Comparison of ENCODE assay signal across 15 cellular contexts in the genomic region with DNA sequence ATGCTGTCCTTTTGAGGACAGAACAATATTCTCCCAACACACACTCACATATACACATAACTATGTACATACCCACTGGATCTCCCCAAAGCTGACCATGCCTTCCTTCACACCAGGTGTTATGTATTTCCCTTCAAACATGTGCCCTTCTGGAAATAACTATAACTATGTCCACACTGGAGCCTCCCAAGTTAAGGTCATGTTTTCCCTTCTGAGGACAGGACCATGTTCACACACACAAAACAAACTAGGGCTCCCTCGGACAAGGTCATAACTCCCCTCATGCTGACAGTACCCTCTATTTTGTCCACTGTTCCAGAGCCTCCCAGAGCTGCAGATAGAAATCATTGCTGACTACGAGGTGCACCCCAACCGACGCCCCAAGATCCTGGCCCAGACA. TPM values are rescaled to one million over a fixed set of nuclear protein-coding genes. Genes with fewer than 3 reads are reported as not detected.
DNase-seq lines count a peak whose midpoint lies in the region; ATAC-seq and TF ChIP-seq lines count a peak whose summit lies in the region.
"Had no signal": no experiment of that assay in that cellular context is flagged by ENCODE, and none has a peak within 500 bp of the region (broad histone marks: within the 10 kb centered on the region; RNA-seq: fewer than 3 reads in every experiment).

No MANE protein-coding gene starts in this region.

- H3K27ac Mint-ChIP-seq in type B pancreatic cell, result peak overlapping the region; percentile 40

- WGBS in esophagus muscularis mucosa, result 83% methylated on average over 4 of the region's 4 CpGs
- 85% methylated on average over 4 of the region's 4 CpGs for WGBS in suprapubic skin

- H3K9me3 ChIP-seq in left ventricle myocardium inferior (replicated peaks), result no peaks in the 10 kb centered on the region
- H3K9me3 ChIP-seq in esophagus muscularis mucosa, result no peaks in the 10 kb centered on the region
- no peaks in the 10 kb centered on the region for H3K9me3 ChIP-seq in suprapubic skin
- H3K9me3 ChIP-seq: thyroid gland had no signal

- DNase-seq in left ventricle myocardium inferior (no peak), Right ventricle myocardium inferior (ENCODE audit: missing footprints) (no peak), RWPE1 (ENCODE audit: low spot score) (no peak), esophagus muscularis mucosa (ENCODE audit: extremely low spot score) (no peak), type B pancreatic cell (ENCODE audit: extremely low spot score, unreplicated experiment) (no peak), suprapubic skin (ENCODE audit: low spot score in 2 of 2) (no peak), glomerular visceral epithelial cell (ENCODE audit: extremely low spot score) (no peak)
- DNase-seq: activated T-cell treated with anti-CD3 and anti-CD28 coated beads, Interleukin-2, amount 50 U/mL, for 4 hours; amygdala; MV-4-11; NCI-H2081; NCI-H526 treated with DMSO at 0.1 percent for 48 hours; thyroid gland had no signal

- no peaks in the 10 kb centered on the region for H3K27me3 Mint-ChIP-seq in type B pancreatic cell

- peaks cover 29% of the 10 kb centered on the region for H3K4me1 ChIP-seq in left ventricle myocardium inferior
- H3K4me1 ChIP-seq in esophagus muscularis mucosa, result peaks cover 6 to 16% (median 14%) of the 10 kb centered on the region in 4 donors
- H3K4me1 ChIP-seq in suprapubic skin, result peaks cover 4% of the 10 kb centered on the region
- H3K4me1 ChIP-seq: thyroid gland had no signal

- H3K36me3 Mint-ChIP-seq in type B pancreatic cell, result peaks cover 34% of the 10 kb centered on the region

- TF ChIP-seq CTCF in left ventricle myocardium inferior (IDR thresholded peaks at IDR 0.05; ENCODE audit: borderline replicate concordance), result no peak
- no peak for TF ChIP-seq CTCF in RWPE1 (conservative IDR thresholded peaks at IDR 0.05; ENCODE audit: low read depth)
- TF ChIP-seq CTCF in esophagus muscularis mucosa (IDR thresholded peaks at IDR 0.05), result no peak
- TF ChIP-seq CTCF in type B pancreatic cell (conservative IDR thresholded peaks at IDR 0.05), result no peak
- no peak for TF ChIP-seq CTCF in suprapubic skin (IDR thresholded peaks at IDR 0.05)

- POLR2A ChIA-PET in RWPE1 (lab: Yijun Ruan, JAX; ENCODE audit: low non-redundant PET), result no interaction called here

- CTCF ChIA-PET in RWPE1 (lab: Yijun Ruan, JAX), result interaction anchor here (0.5 kb wide), 2 partner anchors 22 to 148 kb away, joined by 3 read pairs; no protein-coding TSS in a partner anchor

- TF ChIP-seq EP300 in esophagus muscularis mucosa (IDR thresholded peaks at IDR 0.05) (no peak), suprapubic skin (IDR thresholded peaks at IDR 0.05) (no peak)

- H3K4me3 Mint-ChIP-seq in type B pancreatic cell, result no peak overlapping the region
- H3K4me3 Mint-ChIP-seq: activated T-cell treated with anti-CD3 and anti-CD28 coated beads, Interleukin-2, amount 50 U/mL, for 4 hours had no signal

- H3K9me3 Mint-ChIP-seq in type B pancreatic cell, result no peaks in the 10 kb centered on the region
- H3K9me3 Mint-ChIP-seq: activated T-cell treated with anti-CD3 and anti-CD28 coated beads, Interleukin-2, amount 50 U/mL, for 4 hours had no signal

- H3K36me3 ChIP-seq in left ventricle myocardium inferior (peaks cover 46% of the 10 kb centered on the region), esophagus muscularis mucosa (peaks cover 31 to 49% (median 41%) of the 10 kb centered on the region in 4 donors), suprapubic skin (peaks cover 36% of the 10 kb centered on the region)

- H3K4me3 ChIP-seq in left ventricle myocardium inferior (no peak overlapping the region), esophagus muscularis mucosa (no peak overlapping the region), suprapubic skin (no peak overlapping the region)
- H3K4me3 ChIP-seq: coronary artery, thyroid gland had no signal

- no peak for TF ChIP-seq POLR2A in esophagus muscularis mucosa (IDR thresholded peaks at IDR 0.05; ENCODE audit: low read depth)
- TF ChIP-seq POLR2A in suprapubic skin (IDR thresholded peaks at IDR 0.05), result no peak

- intact Hi-C loops in left ventricle myocardium inferior (cut with micrococcal nuclease), result loop anchor here (5.0 kb wide), 1 partner anchor 59 kb away; no protein-coding TSS in a partner anchor
- intact Hi-C loops in Right ventricle myocardium inferior (cut with DNase I), result no loop called here
- intact Hi-C loops in esophagus muscularis mucosa (cut with DNase I), result no loop called here

- no peaks in the 10 kb centered on the region for H3K27me3 ChIP-seq in left ventricle myocardium inferior (ENCODE audit: low read depth)
- no peaks in the 10 kb centered on the region for H3K27me3 ChIP-seq in esophagus muscularis mucosa
- H3K27me3 ChIP-seq in suprapubic skin, result no peaks in the 10 kb centered on the region
- H3K27me3 ChIP-seq: thyroid gland had no signal

- no peak for ATAC-seq in Right ventricle myocardium inferior
- no peak for ATAC-seq in GM21576 (IDR thresholded peaks at IDR 0.05; ENCODE audit: unreplicated experiment)

- H3K27ac ChIP-seq in left ventricle myocardium inferior (replicated peaks) (peak overlapping the region; percentile 63), RWPE1 (peak overlapping the region; percentile 30), esophagus muscularis mucosa (replicated peaks in 1 of 4) (peak overlapping the region in 3 of 4 donors; percentile 20 to 60 (median 51)), suprapubic skin (no peak overlapping the region)
- H3K27ac ChIP-seq: thyroid gland had no signal

- no peaks in the 10 kb centered on the region for H3K4me1 Mint-ChIP-seq in type B pancreatic cell (ENCODE audit: unreplicated experiment)

RNA-seq across cellular contexts. Expression of a gene that starts 7.8 kb away (rescaled TPM):
- 24.4 TPM for total RNA-seq in left ventricle myocardium inferior
- 26.0 TPM for total RNA-seq in Right ventricle myocardium inferior
- total RNA-seq in esophagus muscularis mucosa, result 1 to 10 TPM; 1.3 to 4.6 (median 3.3) TPM
- 8.0 and 12.7 TPM in 2 replicates for total RNA-seq in type B pancreatic cell (ENCODE audit: low replicate concordance)
- total RNA-seq in suprapubic skin, result 1 to 10 TPM; 2.3 to 4.2 (median 3.1) TPM

RNA-seq across cellular contexts. Expression of a gene that starts 8.0 kb away (rescaled TPM):
- total RNA-seq in left ventricle myocardium inferior, result 0.22 TPM
- total RNA-seq in Right ventricle myocardium inferior, result 0.41 TPM
- total RNA-seq in esophagus muscularis mucosa, result 1 to 10 TPM in 2 of 4 donors, under 1 TPM in 2; 0.50 to 1.3 (median 0.98) TPM
- total RNA-seq in type B pancreatic cell (ENCODE audit: low replicate concordance), result 1.0 and 2.0 TPM in 2 replicates
- total RNA-seq in suprapubic skin, result 1 to 10 TPM in 1 of 4 donors, under 1 TPM in 3; 0.64 to 1.3 (median 0.83) TPM

RNA-seq across cellular contexts. Expression of a gene that starts 13.8 kb away (rescaled TPM):
- total RNA-seq in left ventricle myocardium inferior (255 TPM), Right ventricle myocardium inferior (314 TPM), esophagus muscularis mucosa (100 to 1,000 TPM; 244 to 349 (median 321) TPM), type B pancreatic cell (ENCODE audit: low replicate concordance) (255 and 335 TPM in 2 replicates), suprapubic skin (100 to 1,000 TPM; 134 to 365 (median 296) TPM)

RNA-seq across cellular contexts. Expression of a gene that starts 16.9 kb away (rescaled TPM):
- total RNA-seq in left ventricle myocardium inferior (1.4 TPM), Right ventricle myocardium inferior (1.5 TPM), esophagus muscularis mucosa (1 to 10 TPM; 3.3 to 6.5 (median 4.8) TPM), type B pancreatic cell (ENCODE audit: low replicate concordance) (6.7 and 7.9 TPM in 2 replicates), suprapubic skin (10 to 100 TPM; 16.0 to 28.9 (median 22.8) TPM)

RNA-seq across cellular contexts. Expression of a gene that starts 42.7 kb away (rescaled TPM):
- total RNA-seq in left ventricle myocardium inferior (45.4 TPM), Right ventricle myocardium inferior (55.9 TPM), esophagus muscularis mucosa (10 to 100 TPM; 45.6 to 64.0 (median 51.0) TPM), type B pancreatic cell (ENCODE audit: low replicate concordance) (179 and 185 TPM in 2 replicates), suprapubic skin (10 to 100 TPM; 60.1 to 87.1 (median 82.8) TPM)
